1 cellular context compared by ENCODE assay signal in the genomic region with DNA sequence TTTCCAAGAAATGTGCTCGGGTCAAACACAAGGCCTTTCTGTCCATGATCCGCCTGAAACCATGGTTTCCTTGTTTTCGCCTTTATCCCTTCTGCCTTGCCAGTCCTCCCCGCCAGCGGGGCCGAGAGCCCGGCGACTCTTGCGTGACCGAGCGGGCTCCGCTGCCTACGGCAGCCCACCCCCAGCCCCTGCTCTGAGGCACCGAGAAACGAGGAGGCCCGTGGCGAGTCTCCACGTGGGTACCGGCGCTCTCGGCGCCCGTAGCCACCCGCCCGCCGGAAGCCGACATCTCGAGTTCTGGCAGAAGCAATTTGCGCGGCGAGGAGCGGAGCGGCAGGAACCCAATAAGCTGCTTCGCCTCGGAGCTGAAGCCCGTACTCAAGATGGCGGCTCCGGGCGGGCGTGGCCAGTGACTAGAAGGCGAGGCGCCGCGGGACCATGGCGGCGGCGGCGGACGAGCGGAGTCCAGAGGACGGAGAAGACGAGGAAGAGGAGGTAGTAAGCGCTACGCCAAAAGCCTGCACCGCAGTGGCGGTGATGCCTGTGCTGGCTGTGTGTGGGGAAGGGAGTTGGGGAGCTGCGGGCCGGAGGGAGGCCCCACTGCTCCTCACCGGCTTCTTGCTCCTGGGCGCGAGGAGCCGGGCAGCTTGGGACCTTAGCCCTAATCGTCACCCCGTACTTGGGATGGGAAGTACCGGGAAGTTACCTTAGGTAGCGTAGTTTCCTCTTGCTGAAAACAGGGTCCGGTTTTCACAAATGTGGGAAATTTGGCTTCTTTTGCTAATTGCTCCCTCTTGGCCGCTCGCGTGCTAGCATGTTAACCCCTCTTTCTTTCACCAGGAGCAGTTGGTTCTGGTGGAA.
TF ChIP-seq lines count a peak whose summit lies in the region.

A gene with protein sequence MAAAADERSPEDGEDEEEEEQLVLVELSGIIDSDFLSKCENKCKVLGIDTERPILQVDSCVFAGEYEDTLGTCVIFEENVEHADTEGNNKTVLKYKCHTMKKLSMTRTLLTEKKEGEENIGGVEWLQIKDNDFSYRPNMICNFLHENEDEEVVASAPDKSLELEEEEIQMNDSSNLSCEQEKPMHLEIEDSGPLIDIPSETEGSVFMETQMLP (plus strand): TSS at position 375 of the 861 bp plus-strand sequence. CDS start 64 bp downstream, at position 439.

TF ChIP-seq in HepG2, 621 proteins besides CTCF, POLR2A, EP300 and RAD21 (continued from another document and continues in another):
- TF ChIP-seq, protein P1, sequence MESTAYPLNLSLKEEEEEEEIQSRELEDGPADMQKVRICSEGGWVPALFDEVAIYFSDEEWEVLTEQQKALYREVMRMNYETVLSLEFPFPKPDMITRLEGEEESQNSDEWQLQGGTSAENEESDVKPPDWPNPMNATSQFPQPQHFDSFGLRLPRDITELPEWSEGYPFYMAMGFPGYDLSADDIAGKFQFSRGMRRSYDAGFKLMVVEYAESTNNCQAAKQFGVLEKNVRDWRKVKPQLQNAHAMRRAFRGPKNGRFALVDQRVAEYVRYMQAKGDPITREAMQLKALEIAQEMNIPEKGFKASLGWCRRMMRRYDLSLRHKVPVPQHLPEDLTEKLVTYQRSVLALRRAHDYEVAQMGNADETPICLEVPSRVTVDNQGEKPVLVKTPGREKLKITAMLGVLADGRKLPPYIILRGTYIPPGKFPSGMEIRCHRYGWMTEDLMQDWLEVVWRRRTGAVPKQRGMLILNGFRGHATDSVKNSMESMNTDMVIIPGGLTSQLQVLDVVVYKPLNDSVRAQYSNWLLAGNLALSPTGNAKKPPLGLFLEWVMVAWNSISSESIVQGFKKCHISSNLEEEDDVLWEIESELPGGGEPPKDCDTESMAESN (CRISPR knock-in tag; conservative IDR thresholded peaks at IDR 0.05): peak; percentile 90
- TF ChIP-seq, protein P2, sequence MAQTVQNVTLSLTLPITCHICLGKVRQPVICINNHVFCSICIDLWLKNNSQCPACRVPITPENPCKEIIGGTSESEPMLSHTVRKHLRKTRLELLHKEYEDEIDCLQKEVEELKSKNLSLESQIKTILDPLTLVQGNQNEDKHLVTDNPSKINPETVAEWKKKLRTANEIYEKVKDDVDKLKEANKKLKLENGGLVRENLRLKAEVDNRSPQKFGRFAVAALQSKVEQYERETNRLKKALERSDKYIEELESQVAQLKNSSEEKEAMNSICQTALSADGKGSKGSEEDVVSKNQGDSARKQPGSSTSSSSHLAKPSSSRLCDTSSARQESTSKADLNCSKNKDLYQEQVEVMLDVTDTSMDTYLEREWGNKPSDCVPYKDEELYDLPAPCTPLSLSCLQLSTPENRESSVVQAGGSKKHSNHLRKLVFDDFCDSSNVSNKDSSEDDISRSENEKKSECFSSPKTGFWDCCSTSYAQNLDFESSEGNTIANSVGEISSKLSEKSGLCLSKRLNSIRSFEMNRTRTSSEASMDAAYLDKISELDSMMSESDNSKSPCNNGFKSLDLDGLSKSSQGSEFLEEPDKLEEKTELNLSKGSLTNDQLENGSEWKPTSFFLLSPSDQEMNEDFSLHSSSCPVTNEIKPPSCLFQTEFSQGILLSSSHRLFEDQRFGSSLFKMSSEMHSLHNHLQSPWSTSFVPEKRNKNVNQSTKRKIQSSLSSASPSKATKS (CRISPR knock-in tag; IDR thresholded peaks at IDR 0.05): no peak
- TF ChIP-seq ZNF747 (CRISPR knock-in tag; IDR thresholded peaks at IDR 0.05; ENCODE audit: borderline replicate concordance) (peak; percentile 93; the same call in 1 of the 2 replicates), REL (CRISPR knock-in tag; conservative IDR thresholded peaks at IDR 0.05) (no peak; the same call in 1 of the 2 replicates), ZNF235 (CRISPR knock-in tag; IDR thresholded peaks at IDR 0.05; ENCODE audit: borderline replicate concordance) (peak; percentile 58), NONO (IDR thresholded peaks at IDR 0.05) (no peak), NONO (CRISPR knock-in tag; conservative IDR thresholded peaks at IDR 0.05) (peak; percentile 80), ZNF136 (CRISPR knock-in tag; IDR thresholded peaks at IDR 0.05; ENCODE audit: low read depth) (0 out of 2 replicates have a peak, but pooled peaks have one; percentile 48), CCAR2 (optimal IDR thresholded peaks at IDR 0.05; ENCODE audit: low read depth, low read length) (no peak), NFYC (CRISPR knock-in tag; IDR thresholded peaks at IDR 0.05) (peak; percentile 69), KDM5B (CRISPR knock-in tag; IDR thresholded peaks at IDR 0.05; ENCODE audit: borderline replicate concordance) (peak; percentile 94; the same call in 1 of the 2 replicates), ZNF331 (CRISPR knock-in tag; IDR thresholded peaks at IDR 0.05) (peak; percentile 89), NPAS2 (CRISPR knock-in tag; IDR thresholded peaks at IDR 0.05; ENCODE audit: borderline replicate concordance) (no peak), ZNF766 (CRISPR knock-in tag; IDR thresholded peaks at IDR 0.05; ENCODE audit: borderline replicate concordance) (peak; percentile 86; the same call in 1 of the 2 replicates), SSRP1 (CRISPR knock-in tag; IDR thresholded peaks at IDR 0.05) (peak; percentile 34; the same call in 1 of the 2 replicates), SIN3B (IDR thresholded peaks at IDR 0.05; ENCODE audit: low read length) (no peak), BCL6 (CRISPR knock-in tag; IDR thresholded peaks at IDR 0.05) (peak; percentile 47; the same call in 1 of the 2 replicates), ZNF577 (CRISPR knock-in tag; IDR thresholded peaks at IDR 0.05; ENCODE audit: borderline replicate concordance, low read depth) (no peak), POLR2AphosphoS5 (IDR thresholded peaks at IDR 0.05; ENCODE audit: low read depth, low read length) (peak; percentile 79), ZNF558 (CRISPR knock-in tag; IDR thresholded peaks at IDR 0.05; ENCODE audit: borderline replicate concordance) (peak; percentile 93; the same call in 1 of the 2 replicates), SRY (CRISPR knock-in tag; IDR thresholded peaks at IDR 0.05) (peak; percentile 82), ZNF678 (CRISPR knock-in tag; IDR thresholded peaks at IDR 0.05) (peak; percentile 71), NFE2 (CRISPR knock-in tag; IDR thresholded peaks at IDR 0.05) (no peak), KAT7 (CRISPR knock-in tag; IDR thresholded peaks at IDR 0.05; ENCODE audit: borderline replicate concordance) (peak; percentile 98), ZMAT3 (CRISPR knock-in tag; conservative IDR thresholded peaks at IDR 0.05) (0 out of 2 replicates have a peak, but pooled peaks have one; percentile 48), HOXA7 (CRISPR knock-in tag; IDR thresholded peaks at IDR 0.05) (peak; percentile 61; the same call in 1 of the 2 replicates), RORA (CRISPR knock-in tag; IDR thresholded peaks at IDR 0.05) (no peak), NR2C2 (CRISPR knock-in tag; IDR thresholded peaks at IDR 0.05; ENCODE audit: borderline replicate concordance) (no peak), NR1H2 (CRISPR knock-in tag; IDR thresholded peaks at IDR 0.05; ENCODE audit: borderline replicate concordance, low read depth) (no peak), KDM2A (CRISPR knock-in tag; IDR thresholded peaks at IDR 0.05; ENCODE audit: borderline replicate concordance, low read depth) (peak; percentile 94), HNF4A (CRISPR knock-in tag; IDR thresholded peaks at IDR 0.05) (no peak; the same call in 1 of the 2 replicates), CREB1 (IDR thresholded peaks at IDR 0.05) (peak; percentile 5; the same call in 1 of the 2 replicates), CREB1 (CRISPR knock-in tag; IDR thresholded peaks at IDR 0.05) (peak; percentile 59; the same call in 1 of the 2 replicates), TARDBP (CRISPR knock-in tag; IDR thresholded peaks at IDR 0.05) (peak; percentile 86), KDM6A (CRISPR knock-in tag; IDR thresholded peaks at IDR 0.05; ENCODE audit: low read depth) (no peak), NCOR1 (IDR thresholded peaks at IDR 0.05; ENCODE audit: borderline replicate concordance, low read length) (no peak), ZNF441 (CRISPR knock-in tag; IDR thresholded peaks at IDR 0.05; ENCODE audit: borderline replicate concordance) (peak; percentile 83), GLI4 (CRISPR knock-in tag; IDR thresholded peaks at IDR 0.05; ENCODE audit: borderline replicate concordance) (peak; percentile 74; the same call in 1 of the 2 replicates)
- TF ChIP-seq, protein P3, sequence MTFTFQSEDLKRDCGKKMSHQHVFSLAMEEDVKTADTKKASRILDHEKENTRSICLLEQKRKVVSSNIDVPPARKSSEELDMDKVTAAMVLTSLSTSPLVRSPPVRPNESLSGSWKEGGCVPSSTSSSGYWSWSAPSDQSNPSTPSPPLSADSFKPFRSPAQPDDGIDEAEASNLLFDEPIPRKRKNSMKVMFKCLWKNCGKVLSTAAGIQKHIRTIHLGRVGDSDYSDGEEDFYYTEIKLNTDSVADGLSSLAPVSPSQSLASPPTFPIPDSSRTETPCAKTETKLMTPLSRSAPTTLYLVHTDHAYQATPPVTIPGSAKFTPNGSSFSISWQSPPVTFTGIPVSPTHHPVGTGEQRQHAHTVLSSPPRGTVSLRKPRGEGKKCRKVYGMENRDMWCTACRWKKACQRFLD (CRISPR knock-in tag; IDR thresholded peaks at IDR 0.05; ENCODE audit: borderline replicate concordance): peak; percentile 59
- TF ChIP-seq, protein P4, sequence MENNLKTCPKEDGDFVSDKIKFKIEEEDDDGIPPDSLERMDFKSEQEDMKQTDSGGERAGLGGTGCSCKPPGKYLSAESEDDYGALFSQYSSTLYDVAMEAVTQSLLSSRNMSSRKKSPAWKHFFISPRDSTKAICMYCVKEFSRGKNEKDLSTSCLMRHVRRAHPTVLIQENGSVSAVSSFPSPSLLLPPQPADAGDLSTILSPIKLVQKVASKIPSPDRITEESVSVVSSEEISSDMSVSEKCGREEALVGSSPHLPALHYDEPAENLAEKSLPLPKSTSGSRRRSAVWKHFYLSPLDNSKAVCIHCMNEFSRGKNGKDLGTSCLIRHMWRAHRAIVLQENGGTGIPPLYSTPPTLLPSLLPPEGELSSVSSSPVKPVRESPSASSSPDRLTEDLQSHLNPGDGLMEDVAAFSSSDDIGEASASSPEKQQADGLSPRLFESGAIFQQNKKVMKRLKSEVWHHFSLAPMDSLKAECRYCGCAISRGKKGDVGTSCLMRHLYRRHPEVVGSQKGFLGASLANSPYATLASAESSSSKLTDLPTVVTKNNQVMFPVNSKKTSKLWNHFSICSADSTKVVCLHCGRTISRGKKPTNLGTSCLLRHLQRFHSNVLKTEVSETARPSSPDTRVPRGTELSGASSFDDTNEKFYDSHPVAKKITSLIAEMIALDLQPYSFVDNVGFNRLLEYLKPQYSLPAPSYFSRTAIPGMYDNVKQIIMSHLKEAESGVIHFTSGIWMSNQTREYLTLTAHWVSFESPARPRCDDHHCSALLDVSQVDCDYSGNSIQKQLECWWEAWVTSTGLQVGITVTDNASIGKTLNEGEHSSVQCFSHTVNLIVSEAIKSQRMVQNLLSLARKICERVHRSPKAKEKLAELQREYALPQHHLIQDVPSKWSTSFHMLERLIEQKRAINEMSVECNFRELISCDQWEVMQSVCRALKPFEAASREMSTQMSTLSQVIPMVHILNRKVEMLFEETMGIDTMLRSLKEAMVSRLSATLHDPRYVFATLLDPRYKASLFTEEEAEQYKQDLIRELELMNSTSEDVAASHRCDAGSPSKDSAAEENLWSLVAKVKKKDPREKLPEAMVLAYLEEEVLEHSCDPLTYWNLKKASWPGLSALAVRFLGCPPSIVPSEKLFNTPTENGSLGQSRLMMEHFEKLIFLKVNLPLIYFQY (CRISPR knock-in tag; IDR thresholded peaks at IDR 0.05; ENCODE audit: borderline replicate concordance): no peak; the same call in 1 of the 2 replicates
- TF ChIP-seq, protein P5, sequence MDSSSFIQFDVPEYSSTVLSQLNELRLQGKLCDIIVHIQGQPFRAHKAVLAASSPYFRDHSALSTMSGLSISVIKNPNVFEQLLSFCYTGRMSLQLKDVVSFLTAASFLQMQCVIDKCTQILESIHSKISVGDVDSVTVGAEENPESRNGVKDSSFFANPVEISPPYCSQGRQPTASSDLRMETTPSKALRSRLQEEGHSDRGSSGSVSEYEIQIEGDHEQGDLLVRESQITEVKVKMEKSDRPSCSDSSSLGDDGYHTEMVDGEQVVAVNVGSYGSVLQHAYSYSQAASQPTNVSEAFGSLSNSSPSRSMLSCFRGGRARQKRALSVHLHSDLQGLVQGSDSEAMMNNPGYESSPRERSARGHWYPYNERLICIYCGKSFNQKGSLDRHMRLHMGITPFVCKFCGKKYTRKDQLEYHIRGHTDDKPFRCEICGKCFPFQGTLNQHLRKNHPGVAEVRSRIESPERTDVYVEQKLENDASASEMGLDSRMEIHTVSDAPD (CRISPR knock-in tag; IDR thresholded peaks at IDR 0.05): peak; percentile 91; the same call in 1 of the 2 replicates
- TF ChIP-seq, protein P6, sequence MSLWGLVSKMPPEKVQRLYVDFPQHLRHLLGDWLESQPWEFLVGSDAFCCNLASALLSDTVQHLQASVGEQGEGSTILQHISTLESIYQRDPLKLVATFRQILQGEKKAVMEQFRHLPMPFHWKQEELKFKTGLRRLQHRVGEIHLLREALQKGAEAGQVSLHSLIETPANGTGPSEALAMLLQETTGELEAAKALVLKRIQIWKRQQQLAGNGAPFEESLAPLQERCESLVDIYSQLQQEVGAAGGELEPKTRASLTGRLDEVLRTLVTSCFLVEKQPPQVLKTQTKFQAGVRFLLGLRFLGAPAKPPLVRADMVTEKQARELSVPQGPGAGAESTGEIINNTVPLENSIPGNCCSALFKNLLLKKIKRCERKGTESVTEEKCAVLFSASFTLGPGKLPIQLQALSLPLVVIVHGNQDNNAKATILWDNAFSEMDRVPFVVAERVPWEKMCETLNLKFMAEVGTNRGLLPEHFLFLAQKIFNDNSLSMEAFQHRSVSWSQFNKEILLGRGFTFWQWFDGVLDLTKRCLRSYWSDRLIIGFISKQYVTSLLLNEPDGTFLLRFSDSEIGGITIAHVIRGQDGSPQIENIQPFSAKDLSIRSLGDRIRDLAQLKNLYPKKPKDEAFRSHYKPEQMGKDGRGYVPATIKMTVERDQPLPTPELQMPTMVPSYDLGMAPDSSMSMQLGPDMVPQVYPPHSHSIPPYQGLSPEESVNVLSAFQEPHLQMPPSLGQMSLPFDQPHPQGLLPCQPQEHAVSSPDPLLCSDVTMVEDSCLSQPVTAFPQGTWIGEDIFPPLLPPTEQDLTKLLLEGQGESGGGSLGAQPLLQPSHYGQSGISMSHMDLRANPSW (CRISPR knock-in tag; IDR thresholded peaks at IDR 0.05; ENCODE audit: borderline replicate concordance): no peak; the same call in 1 of the 2 replicates
- TF ChIP-seq, protein P7, sequence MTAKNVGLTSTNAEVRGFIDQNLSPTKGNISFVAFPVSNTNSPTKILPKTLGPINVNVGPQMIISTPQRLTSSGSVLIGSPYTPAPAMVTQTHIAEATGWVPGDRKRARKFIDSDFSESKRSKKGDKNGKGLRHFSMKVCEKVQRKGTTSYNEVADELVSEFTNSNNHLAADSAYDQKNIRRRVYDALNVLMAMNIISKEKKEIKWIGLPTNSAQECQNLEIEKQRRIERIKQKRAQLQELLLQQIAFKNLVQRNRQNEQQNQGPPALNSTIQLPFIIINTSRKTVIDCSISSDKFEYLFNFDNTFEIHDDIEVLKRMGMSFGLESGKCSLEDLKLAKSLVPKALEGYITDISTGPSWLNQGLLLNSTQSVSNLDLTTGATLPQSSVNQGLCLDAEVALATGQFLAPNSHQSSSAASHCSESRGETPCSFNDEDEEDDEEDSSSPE (CRISPR knock-in tag; IDR thresholded peaks at IDR 0.05): peak; percentile 79
- TF ChIP-seq, protein P8, sequence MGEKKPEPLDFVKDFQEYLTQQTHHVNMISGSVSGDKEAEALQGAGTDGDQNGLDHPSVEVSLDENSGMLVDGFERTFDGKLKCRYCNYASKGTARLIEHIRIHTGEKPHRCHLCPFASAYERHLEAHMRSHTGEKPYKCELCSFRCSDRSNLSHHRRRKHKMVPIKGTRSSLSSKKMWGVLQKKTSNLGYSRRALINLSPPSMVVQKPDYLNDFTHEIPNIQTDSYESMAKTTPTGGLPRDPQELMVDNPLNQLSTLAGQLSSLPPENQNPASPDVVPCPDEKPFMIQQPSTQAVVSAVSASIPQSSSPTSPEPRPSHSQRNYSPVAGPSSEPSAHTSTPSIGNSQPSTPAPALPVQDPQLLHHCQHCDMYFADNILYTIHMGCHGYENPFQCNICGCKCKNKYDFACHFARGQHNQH (CRISPR knock-in tag; IDR thresholded peaks at IDR 0.05): peak; percentile 80; the same call in 1 of the 2 replicates
